ENCODE assay signal across 11 cellular contexts in genomic region chr11:10318527-10318802, GRCh38. TPM values are rescaled to one million over a fixed set of nuclear protein-coding genes. Genes with fewer than 3 reads are reported as not detected.
DNase-seq lines count a peak whose midpoint lies in the region; ATAC-seq and TF ChIP-seq lines count a peak whose summit lies in the region.
"Had no signal": no experiment of that assay in that cellular context is flagged by ENCODE, and none has a peak within 500 bp of the region (broad histone marks: within the 10 kb centered on the region; RNA-seq: fewer than 3 reads in every experiment).

No MANE protein-coding gene starts in this region.

- H3K79me2 ChIP-seq in mammary epithelial cell (ENCODE audit: insufficient read depth, low read length) = no peaks in the 10 kb centered on the region

- TF ChIP-seq EP300 in transverse colon (IDR thresholded peaks at IDR 0.05; ENCODE audit: low read depth) = no peak

- H3K36me3 ChIP-seq in mammary epithelial cell (ENCODE audit: insufficient read depth, low read length) (no peaks in the 10 kb centered on the region), endodermal cell (ENCODE audit: control insufficient read depth, insufficient read depth, low read length) (no peaks in the 10 kb centered on the region), transverse colon (no peaks in the 10 kb centered on the region)
- H3K36me3 ChIP-seq: ascending aorta had no signal

- TF ChIP-seq POLR2A in transverse colon (IDR thresholded peaks at IDR 0.05) = peak; percentile 11

- 60% methylated on average over 3 of the region's 3 CpGs for WGBS in mammary epithelial cell (ENCODE audit: low coverage, missing lambda C conversion rate)
- 87% methylated on average over 3 of the region's 3 CpGs; no CpG with 5 or more reads in 1 of the 2 experiments for WGBS in endodermal cell (ENCODE audit: insufficient coverage in 1 of 2, insufficient read length in 1 of 2), 2 experiments
- WGBS in transverse colon (ENCODE audit: low coverage in 1 of 2), 2 donors = 66% methylated on average over 3 of the region's 3 CpGs; no CpG with 5 or more reads in 1 of the 2 donors

- H3K9ac ChIP-seq in mammary epithelial cell (ENCODE audit: insufficient read depth, low read length) (no peak overlapping the region), endodermal cell (ENCODE audit: extremely low read depth, low read length, poor library complexity, severe bottlenecking) (no peak overlapping the region)

- H3K36me3 Mint-ChIP-seq in MCF 10A (ENCODE audit: insufficient read depth, unreplicated experiment) = no peaks in the 10 kb centered on the region
- no peaks in the 10 kb centered on the region for H3K36me3 Mint-ChIP-seq in endodermal cell (ENCODE audit: low read depth)

- H4K20me1 ChIP-seq in mammary epithelial cell (ENCODE audit: insufficient read depth, low read length) = no peaks in the 10 kb centered on the region

- no TSS peak for BruUV-seq in MCF 10A (replicated peaks; lab: Mats Ljungman, UMichigan)
- no TSS peak for BruUV-seq in mammary epithelial cell (replicated peaks; lab: Mats Ljungman, UMichigan)

- H3K27ac ChIP-seq in mammary epithelial cell (ENCODE audit: insufficient read depth, low read depth, low read length) (no peak overlapping the region), endodermal cell (ENCODE audit: low read depth, low read length) (no peak overlapping the region), transverse colon (peak overlapping the region; percentile 46 to 49 (median 48))

- TF ChIP-seq CTCF in MCF 10A (IDR thresholded peaks at IDR 0.05; ENCODE audit: unreplicated experiment) = no peak
- TF ChIP-seq CTCF in mammary epithelial cell (conservative IDR thresholded peaks at IDR 0.05 in 1 of 2, IDR thresholded peaks at IDR 0.05 in 1 of 2; ENCODE audit: extremely low read depth in 1 of 2, insufficient read depth in 1 of 2, low read depth in 1 of 2, low read length in 2 of 2) = no peak
- TF ChIP-seq CTCF in endodermal cell (conservative IDR thresholded peaks at IDR 0.05) = no peak
- no peak for TF ChIP-seq CTCF in transverse colon (IDR thresholded peaks at IDR 0.05)
- TF ChIP-seq CTCF in GM20000 (IDR thresholded peaks at IDR 0.05; ENCODE audit: extremely low read depth, missing control alignments) = no peak

- in situ Hi-C loops in mammary epithelial cell (cut with MboI; ENCODE audit: low sequenced_read_pairs in 2 of 2) = loop anchor here (10.0 to 25.0 kb wide), 5 partner anchors 331 to 706 kb away; no protein-coding TSS in a partner anchor
- in situ Hi-C loops in transverse colon (cut with MboI; ENCODE audit: low pct_ligation_motif_present in 1 of 4, low pct_unique_long_range_greater_than_20kb in 1 of 4, low sequenced_read_pairs in 3 of 4) = loop anchor here (10.0 to 25.0 kb wide), 5 partner anchors 104 to 564 kb away; no protein-coding TSS in a partner anchor

- no peaks in the 10 kb centered on the region for H3K27me3 Mint-ChIP-seq in MCF 10A (ENCODE audit: insufficient read depth, unreplicated experiment)
- H3K27me3 Mint-ChIP-seq in endodermal cell (ENCODE audit: insufficient read depth) = peaks cover 56% of the 10 kb centered on the region

- H3K4me3 ChIP-seq in mammary epithelial cell (replicated peaks in 1 of 3; ENCODE audit: insufficient read depth in 1 of 3, low read depth in 2 of 3, low read length in 3 of 3) (no peak overlapping the region), endodermal cell (ENCODE audit: low read length) (no peak overlapping the region), transverse colon (no peak overlapping the region)
- H3K4me3 ChIP-seq: ascending aorta had no signal

- H3K9me3 Mint-ChIP-seq in MCF 10A (ENCODE audit: unreplicated experiment) (no peaks in the 10 kb centered on the region), endodermal cell (no peaks in the 10 kb centered on the region)

- H3K27me3 ChIP-seq in mammary epithelial cell (ENCODE audit: insufficient read depth, low read length) (no peaks in the 10 kb centered on the region), endodermal cell (ENCODE audit: control insufficient read depth, insufficient read depth, low read length, poor library complexity, severe bottlenecking) (peaks cover 13% of the 10 kb centered on the region), transverse colon (no peaks in the 10 kb centered on the region)
- H3K27me3 ChIP-seq: ascending aorta had no signal

- H3K4me2 ChIP-seq in mammary epithelial cell (ENCODE audit: insufficient read depth, low read depth, low read length) = no peak overlapping the region

- peaks cover 18% of the 10 kb centered on the region for H3K4me1 Mint-ChIP-seq in MCF 10A (ENCODE audit: insufficient read depth, unreplicated experiment)
- H3K4me1 Mint-ChIP-seq in endodermal cell = peaks cover 31% of the 10 kb centered on the region

- intact Hi-C loops in MCF 10A (cut with micrococcal nuclease) (no loop called here), mammary epithelial cell (cut with micrococcal nuclease) (no loop called here), transverse colon (cut with DNase I; ENCODE audit: low total_unique reads) (no loop called here)

- no peak for ATAC-seq in HG02588 (IDR thresholded peaks at IDR 0.05; ENCODE audit: unreplicated experiment)

- POLR2A ChIA-PET in MCF 10A (lab: Yijun Ruan, JAX) = interaction anchor here (1.0 to 1.7 kb wide), 3 partner anchors 10 to 421 kb away, joined by 3 to 6 read pairs (median 4); partner anchors contain the start of gene ADM

- H3K4me1 ChIP-seq in mammary epithelial cell (ENCODE audit: insufficient read depth, low read length) = peaks cover 6% of the 10 kb centered on the region
- H3K4me1 ChIP-seq in endodermal cell (ENCODE audit: control insufficient read depth, insufficient read depth, low read length) = peaks cover 23% of the 10 kb centered on the region
- peaks cover 7 to 24% (median 14%) of the 10 kb centered on the region in 4 donors for H3K4me1 ChIP-seq in transverse colon

- H2AFZ ChIP-seq in mammary epithelial cell (ENCODE audit: low read depth, low read length) = no peak overlapping the region

- H3K9me3 ChIP-seq in mammary epithelial cell (replicated peaks; ENCODE audit: insufficient read depth, low read length) (no peaks in the 10 kb centered on the region), endodermal cell (ENCODE audit: control insufficient read depth, low read length) (no peaks in the 10 kb centered on the region), transverse colon (no peaks in the 10 kb centered on the region)
- H3K9me3 ChIP-seq: ascending aorta had no signal

- dilution Hi-C loops in mammary epithelial cell (cut with HindIII; ENCODE audit: low sequenced_read_pairs) = no loop called here

- H3K27ac Mint-ChIP-seq in MCF 10A (ENCODE audit: low read depth, unreplicated experiment) (peak overlapping the region; percentile 67), endodermal cell (no peak overlapping the region)

- DNase-seq in MCF 10A (ENCODE audit: unreplicated experiment) (no peak), mammary epithelial cell (no peak), NCI-H345 treated with DMSO at 0.1 percent for 48 hours (lab: John Stamatoyannopoulos, UW; ENCODE audit: unreplicated experiment) (peak; percentile 78), endodermal cell (peak; percentile 54), transverse colon (peak; percentile 54), GM20000 (ENCODE audit: low spot score) (no peak)
- no peak for DNase-seq in stimulated activated naive CD4-positive, alpha-beta T cell treated with Interleukin-2 at 50 U/mL for 16 hours (lab: John Stamatoyannopoulos, UW)
- DNase-seq: KBM-7, NCI-H82 had no signal

- H3K4me3 Mint-ChIP-seq in MCF 10A (ENCODE audit: unreplicated experiment) = no peak overlapping the region
- H3K4me3 Mint-ChIP-seq in endodermal cell = no peak overlapping the region

- CTCF ChIA-PET in MCF 10A (lab: Yijun Ruan, JAX) = interaction anchor here (0.6 to 2.3 kb wide), 2 partner anchors 9 to 401 kb away, joined by 3 to 7 read pairs; no protein-coding TSS in a partner anchor
- CTCF ChIA-PET in mammary epithelial cell (lab: Charles Lee; ENCODE audit: low non-redundant PET) = no interaction called here

RNA-seq across cellular contexts. Expression of gene ADM, which starts 13.6 kb away (rescaled TPM):
- total RNA-seq in MCF 10A (2022) = 8.7 and 10.6 TPM in 2 replicates
- total RNA-seq in mammary epithelial cell = 100 to 1,000 TPM in 1 of 2 donors, 10 to 100 TPM in 1; 74.6 to 231 TPM
- 48.9 TPM for polyA plus RNA-seq in mammary epithelial cell
- 28.9 TPM for polyA minus RNA-seq in mammary epithelial cell
- 10 to 100 TPM; 20.6 to 35.5 TPM for total RNA-seq in endodermal cell
- polyA plus RNA-seq in endodermal cell (2013, experiment 1 of 2) = 38.5 TPM
- polyA plus RNA-seq in endodermal cell (2013, experiment 2 of 2) = 38.1 TPM
- 100 to 1,000 TPM in 3 of 4 donors, 10 to 100 TPM in 1; 51.9 to 235 (median 157) TPM for total RNA-seq in transverse colon

RNA-seq across cellular contexts. Expression of gene SBF2, which starts 24.4 kb away (rescaled TPM):
- total RNA-seq in MCF 10A (2022) (28.3 and 28.7 TPM in 2 replicates), mammary epithelial cell (10 to 100 TPM; 32.0 to 32.7 TPM), endodermal cell (10 to 100 TPM; 27.1 to 32.5 TPM), transverse colon (10 to 100 TPM; 46.4 to 71.0 (median 54.8) TPM)
- polyA plus RNA-seq in mammary epithelial cell = 19.1 TPM
- polyA minus RNA-seq in mammary epithelial cell = 61.2 TPM
- polyA plus RNA-seq in endodermal cell (2013, experiment 1 of 2) = 24.3 TPM
- 23.7 TPM for polyA plus RNA-seq in endodermal cell (2013, experiment 2 of 2)

Comparison
In these comparisons a context has a peak if more than half of its experiments do, and no peak if none do; other contexts are left out.
1. DNase-seq: peak in NCI-H345 treated with DMSO at 0.1 percent for 48 hours (single experiment), endodermal cell (single experiment) and transverse colon (single experiment); none in MCF 10A (single experiment), mammary epithelial cell (single experiment), GM20000 (single experiment) and stimulated activated naive CD4-positive, alpha-beta T cell treated with Interleukin-2 at 50 U/mL for 16 hours (single experiment).
2. H3K27ac ChIP-seq: peak in transverse colon (4 of 4); none in mammary epithelial cell (single experiment) and endodermal cell (single experiment).